Comparison of ENCODE assay signal across 19 cellular contexts in genomic region chr3:29718661-29719065, GRCh38.
DNase-seq lines count a peak whose midpoint lies in the region; ATAC-seq and TF ChIP-seq lines count a peak whose summit lies in the region.
"Had no signal": no experiment of that assay in that cellular context is flagged by ENCODE, and none has a peak within 500 bp of the region (broad histone marks: within the 10 kb centered on the region; RNA-seq: fewer than 3 reads in every experiment).

No MANE protein-coding gene starts in this region.

- TF ChIP-seq CTCF in left ventricle myocardium inferior (IDR thresholded peaks at IDR 0.05; ENCODE audit: borderline replicate concordance) (no peak), cardiac fibroblast (IDR thresholded peaks at IDR 0.05; ENCODE audit: low read depth, low read length) (no peak), left lung (IDR thresholded peaks at IDR 0.05) (no peak), tibial artery (IDR thresholded peaks at IDR 0.05) (no peak), uterus (IDR thresholded peaks at IDR 0.05) (no peak)

- ATAC-seq in left ventricle myocardium superior (peak; percentile 14), left lung (peak; percentile 47), GM21825 (IDR thresholded peaks at IDR 0.05; ENCODE audit: unreplicated experiment) (no peak), T-helper 17 cell (no peak)
- ATAC-seq: A549, left colon had no signal

- H3K27ac ChIP-seq in left ventricle myocardium inferior (replicated peaks) (no peak overlapping the region), left lung (no peak overlapping the region), tibial artery (no peak overlapping the region), uterus (no peak overlapping the region)
- H3K27ac ChIP-seq: A549, ovary had no signal

- no peaks in the 10 kb centered on the region for H3K27me3 ChIP-seq in left ventricle myocardium inferior (ENCODE audit: low read depth)
- H3K27me3 ChIP-seq in left lung: no peaks in the 10 kb centered on the region
- H3K27me3 ChIP-seq in tibial artery: no peaks in the 10 kb centered on the region
- no peaks in the 10 kb centered on the region for H3K27me3 ChIP-seq in uterus
- H3K27me3 ChIP-seq: ovary had no signal

- H3K27me3 Mint-ChIP-seq in T-helper 17 cell: no peaks in the 10 kb centered on the region

- H3K9me3 ChIP-seq in left ventricle myocardium inferior (replicated peaks): peaks cover 6% of the 10 kb centered on the region
- H3K9me3 ChIP-seq in left lung: no peaks in the 10 kb centered on the region
- H3K9me3 ChIP-seq in tibial artery: peaks cover 0 to 4% (median 0%) of the 10 kb centered on the region in 3 donors
- no peaks in the 10 kb centered on the region for H3K9me3 ChIP-seq in uterus
- H3K9me3 ChIP-seq in T-helper 17 cell (ENCODE audit: control insufficient read depth, low read length, poor library complexity, severe bottlenecking): no peaks in the 10 kb centered on the region
- H3K9me3 ChIP-seq: A549, ovary had no signal

- H3K36me3 Mint-ChIP-seq in T-helper 17 cell (ENCODE audit: low read depth): no peaks in the 10 kb centered on the region

- H3K36me3 ChIP-seq in left ventricle myocardium inferior: no peaks in the 10 kb centered on the region
- H3K36me3 ChIP-seq in left lung: no peaks in the 10 kb centered on the region
- no peaks in the 10 kb centered on the region for H3K36me3 ChIP-seq in tibial artery
- H3K36me3 ChIP-seq in uterus: no peaks in the 10 kb centered on the region
- H3K36me3 ChIP-seq: ovary had no signal

- DNase-seq in left ventricle myocardium superior (no peak), left ventricle myocardium inferior (no peak), cardiac fibroblast (ENCODE audit: low read depth in 2 of 2) (peak; percentile 34 to 47), left lung (no peak), tibial artery (no peak), uterus (no peak), T-helper 17 cell (no peak)
- DNase-seq: activated CD4-positive, CD25-positive, alpha-beta regulatory T cell; central memory CD4-positive, alpha-beta T cell; effector CD4-positive, alpha-beta T cell; Kasumi-1; left colon; NCI-H1417 treated with DMSO at 0.1 percent for 48 hours; ovary; SHP77 treated with DMSO at 0.1 percent for 48 hours; small intestine; T-helper 2 cell had no signal

- H3K4me1 ChIP-seq in left ventricle myocardium inferior: peaks cover 16% of the 10 kb centered on the region
- no peaks in the 10 kb centered on the region for H3K4me1 ChIP-seq in left lung
- H3K4me1 ChIP-seq in tibial artery: peaks cover 0 to 7% (median 0%) of the 10 kb centered on the region in 4 donors
- H3K4me1 ChIP-seq in uterus: no peaks in the 10 kb centered on the region

- intact Hi-C loops in left ventricle myocardium superior (cut with micrococcal nuclease) (no loop called here), left ventricle myocardium inferior (cut with micrococcal nuclease) (no loop called here), left lung (cut with DNase I) (no loop called here), tibial artery (cut with DNase I; ENCODE audit: low total_unique reads) (no loop called here), uterus (cut with DNase I; ENCODE audit: low total_unique reads) (no loop called here)

- no peak for TF ChIP-seq POLR2A in uterus (IDR thresholded peaks at IDR 0.05)

- no peak overlapping the region for H3K4me3 Mint-ChIP-seq in T-helper 17 cell

- no peaks in the 10 kb centered on the region for H3K4me1 Mint-ChIP-seq in T-helper 17 cell

- no peak overlapping the region for H3K27ac Mint-ChIP-seq in T-helper 17 cell

- H3K4me3 ChIP-seq in left ventricle myocardium inferior (no peak overlapping the region), cardiac fibroblast (replicated peaks in 1 of 2; ENCODE audit: low read depth in 2 of 2, low read length in 2 of 2) (no peak overlapping the region), left lung (no peak overlapping the region), tibial artery (no peak overlapping the region), uterus (no peak overlapping the region)
- H3K4me3 ChIP-seq: A549, ovary had no signal

Comparison
In these comparisons a context has a peak if more than half of its experiments do, and no peak if none do; other contexts are left out.
1. ATAC-seq: peak in left ventricle myocardium superior (single experiment) and left lung (single experiment); none in GM21825 (single experiment) and T-helper 17 cell (single experiment).
2. DNase-seq: peak in cardiac fibroblast (2 of 2); none in left ventricle myocardium superior (single experiment), left ventricle myocardium inferior (single experiment), left lung (0 of 2), tibial artery (0 of 2), uterus (0 of 2) and T-helper 17 cell (0 of 3).